ENCODE assay signal across 37 cellular contexts in genomic region chr22:44464000-44464399, GRCh38.
"Had no signal": no experiment of that assay in that cellular context is flagged by ENCODE, and none has a peak within 500 bp of the region (broad histone marks: within the 10 kb centered on the region; RNA-seq: fewer than 3 reads in every experiment).

No MANE protein-coding gene starts in this region.

- ATAC-seq: activated CD8-positive, alpha-beta T cell treated with anti-CD3 and anti-CD28 coated beads for 36 hours; activated T-cell treated with anti-CD3 and anti-CD28 coated beads, Interleukin-2, amount 50 U/mL, for 72 hours; activated T-helper 17 cell treated with anti-CD3 and anti-CD28 coated beads, Interleukin-2, amount 50 U/mL, for 72 hours; Right ventricle myocardium inferior; SK-N-SH treated with all-trans-retinoic acid at 6 μM for 48 hours; T-cell; T-helper 17 cell had no signal

- DNase-seq: activated CD4-positive, alpha-beta T cell treated with anti-CD3 and anti-CD28 coated beads for 1 hour; activated CD4-positive, alpha-beta T cell treated with anti-CD3 and anti-CD28 coated beads, Interleukin-2, amount 10 ng/mL, durations not matched to agents 24 days and 14 days; activated CD4-positive, alpha-beta T cell treated with anti-CD3 and anti-CD28 coated beads, Interleukin-2, amount 50 U/mL, for 4 hours; activated CD4-positive, CD25-positive, alpha-beta regulatory T cell; activated CD8-positive, alpha-beta T cell treated with anti-CD3 and anti-CD28 coated beads for 36 hours; activated effector memory CD4-positive, alpha-beta T cell treated with anti-CD3 and anti-CD28 coated beads, Interleukin-2, amount 50 U/mL, for 16 hours; activated naive CD4-positive, alpha-beta T cell; activated naive CD4-positive, alpha-beta T cell treated with anti-CD3 and anti-CD28 coated beads, Interleukin-2, amount 50 U/mL, for 16 hours; activated naive CD8-positive, alpha-beta T cell treated with anti-CD3 and anti-CD28 coated beads for 36 hours; activated T-cell treated with anti-CD3 and anti-CD28 coated beads, Interleukin-2, amount 50 U/mL, for 1 hour; activated T-cell treated with anti-CD3 and anti-CD28 coated beads, Interleukin-2, amount 50 U/mL, for 72 hours; amniotic stem cell; aorta; brain microvascular endothelial cell; central memory CD4-positive, alpha-beta T cell; Kasumi-1; MM.1S; MV-4-11; NCI-H1092; NCI-H1436 treated with DMSO at 0.1 percent for 48 hours; NCI-H1694 treated with DMSO at 0.1 percent for 48 hours; NCI-H2029; NCI-H345; NCI-H510A; NCI-H526; NCI-H748 treated with DMSO at 0.1 percent for 48 hours; NK-92 treated with Interleukin-12 subunit alpha and Interleukin-12 subunit beta, amount 100 ng/mL, for 24 hours; PC-9; SIG-M5; T-cell; T-helper 17 cell; WERI-Rb-1 had no signal

- H3K36me3 ChIP-seq: brain microvascular endothelial cell, WERI-Rb-1 had no signal

- H3K4me2 ChIP-seq: PC-9 had no signal

- FAIRE-seq: RCC 7860 had no signal

- H2AFZ ChIP-seq: PC-9 had no signal

- H3K4me3 ChIP-seq: PC-9 had no signal

- H3K27ac ChIP-seq: brain microvascular endothelial cell, PC-9, RWPE1, WERI-Rb-1 had no signal

- H3K27me3 ChIP-seq: brain microvascular endothelial cell had no signal
